8 cellular contexts compared by ENCODE assay signal in the genomic region with DNA sequence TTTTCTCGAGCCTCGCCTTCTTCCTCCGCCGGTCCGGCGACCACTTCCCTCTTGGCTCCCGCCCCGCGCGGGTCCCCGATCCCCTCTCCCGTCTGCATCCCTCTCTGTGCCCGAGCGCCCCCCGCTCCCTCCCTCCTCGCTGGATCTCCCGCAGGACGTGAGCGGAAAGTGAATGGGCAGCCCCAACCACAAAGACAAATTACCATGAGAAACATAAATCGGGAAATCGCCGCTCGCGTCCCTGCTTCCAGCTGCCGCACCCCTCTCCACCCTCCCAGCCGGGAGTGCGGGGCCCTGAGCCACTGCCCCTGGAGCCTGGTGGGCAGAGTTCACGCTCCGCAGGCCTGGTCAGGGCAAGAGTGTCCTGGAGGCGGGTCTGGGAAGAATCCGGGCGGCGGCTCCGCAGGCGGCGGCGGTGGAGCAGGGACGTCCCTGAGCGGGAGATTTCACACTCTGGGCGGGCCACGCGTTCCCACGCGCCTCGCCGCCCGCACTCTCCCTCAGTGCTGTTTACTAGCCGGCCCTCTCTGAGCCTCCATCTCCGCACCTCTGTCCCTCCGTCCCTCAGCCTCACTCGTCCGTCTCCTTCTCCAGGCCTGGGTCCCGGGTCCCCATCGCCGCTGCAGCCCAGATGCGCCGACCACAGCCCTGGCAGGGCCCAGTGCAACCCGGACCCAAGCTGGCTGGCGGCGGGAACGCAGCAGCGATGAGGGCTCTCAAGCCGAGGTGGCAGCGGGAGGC. TPM values are rescaled to one million over a fixed set of nuclear protein-coding genes. Genes with fewer than 3 reads are reported as not detected.
DNase-seq lines count a peak whose midpoint lies in the region; ATAC-seq and TF ChIP-seq lines count a peak whose summit lies in the region.

No MANE protein-coding gene starts in this region.

- peak; percentile 52 for ATAC-seq in Right ventricle myocardium inferior
- peak; percentile 33 to 42 for ATAC-seq in activated T-cell treated with anti-CD3 and anti-CD28 coated beads, Interleukin-2, amount 50 U/mL, for 4 hours
- peak in 3 of 4 donors; percentile 25 to 55 (median 52) for ATAC-seq in heart left ventricle
- ATAC-seq in GM19467 (IDR thresholded peaks at IDR 0.05; ENCODE audit: unreplicated experiment), result no peak
- ATAC-seq in GM18511 (IDR thresholded peaks at IDR 0.05; ENCODE audit: unreplicated experiment), result no peak

- H3K27ac Mint-ChIP-seq in progenitor cell of endocrine pancreas, result no peak overlapping the region

- TF ChIP-seq CTCF in heart left ventricle (IDR thresholded peaks at IDR 0.05) (no peak), progenitor cell of endocrine pancreas (IDR thresholded peaks at IDR 0.05; ENCODE audit: unreplicated experiment) (no peak)

- no peaks in the 10 kb centered on the region for H3K9me3 Mint-ChIP-seq in activated T-cell treated with anti-CD3 and anti-CD28 coated beads, Interleukin-2, amount 50 U/mL, for 4 hours
- no peaks in the 10 kb centered on the region for H3K9me3 Mint-ChIP-seq in progenitor cell of endocrine pancreas (ENCODE audit: low read depth)

- no peaks in the 10 kb centered on the region for H3K36me3 Mint-ChIP-seq in activated T-cell treated with anti-CD3 and anti-CD28 coated beads, Interleukin-2, amount 50 U/mL, for 4 hours (ENCODE audit: insufficient read depth)
- H3K36me3 Mint-ChIP-seq in progenitor cell of endocrine pancreas (ENCODE audit: insufficient read depth), result no peaks in the 10 kb centered on the region

- WGBS in heart left ventricle, 4 donors, result 1% methylated on average over 22 to 64 of the region's 64 CpGs

- intact Hi-C loops in Right ventricle myocardium inferior (cut with DNase I), result loop anchor here (5.0 to 10.0 kb wide), 3 partner anchors 44 to 1482 kb away; a partner anchor contains a TSS
- intact Hi-C loops in cardiac septum (cut with DNase I), result loop anchor here (5.0 kb wide), 2 partner anchors 49 to 231 kb away; no protein-coding TSS in a partner anchor
- intact Hi-C loops in heart left ventricle (cut with DNase I), result loop anchor here in 8 of 10 donors (2.0 to 10.0 kb wide), 8 partner anchors 84 to 528 kb away; a partner anchor contains a TSS

- H3K9me3 ChIP-seq in heart left ventricle, result no peaks in the 10 kb centered on the region

- peaks cover 18% of the 10 kb centered on the region for H3K4me1 Mint-ChIP-seq in activated T-cell treated with anti-CD3 and anti-CD28 coated beads, Interleukin-2, amount 50 U/mL, for 4 hours (ENCODE audit: low read depth)
- peaks cover 15% of the 10 kb centered on the region for H3K4me1 Mint-ChIP-seq in progenitor cell of endocrine pancreas (ENCODE audit: low read depth)

- peak overlapping the region; percentile 62 for H3K4me3 Mint-ChIP-seq in activated T-cell treated with anti-CD3 and anti-CD28 coated beads, Interleukin-2, amount 50 U/mL, for 4 hours
- peak overlapping the region; percentile 66 for H3K4me3 Mint-ChIP-seq in progenitor cell of endocrine pancreas (ENCODE audit: low read depth)

- H3K27me3 ChIP-seq in heart left ventricle, result peaks cover 0 to 65% (median 11%) of the 10 kb centered on the region in 9 donors

- peak overlapping the region; percentile 45 to 82 (median 68) for H3K4me3 ChIP-seq in heart left ventricle

- H3K27me3 Mint-ChIP-seq in activated T-cell treated with anti-CD3 and anti-CD28 coated beads, Interleukin-2, amount 50 U/mL, for 4 hours (ENCODE audit: low read depth), result peaks cover 61% of the 10 kb centered on the region
- peaks cover 68% of the 10 kb centered on the region for H3K27me3 Mint-ChIP-seq in progenitor cell of endocrine pancreas

- H3K27ac ChIP-seq in heart left ventricle, result peak overlapping the region in 10 of 12 donors; percentile 9 to 73 (median 52)

- DNase-seq in Right ventricle myocardium inferior (ENCODE audit: missing footprints), result no peak
- no peak for DNase-seq in cardiac septum (ENCODE audit: low spot score)
- DNase-seq in activated T-cell treated with anti-CD3 and anti-CD28 coated beads, Interleukin-2, amount 50 U/mL, for 4 hours, result no peak
- peak; percentile 36 to 74 (median 40) for DNase-seq in heart left ventricle
- peak; percentile 20 for DNase-seq in progenitor cell of endocrine pancreas (ENCODE audit: low spot score, unreplicated experiment)
- no peak for DNase-seq in GDM1 (lab: John Stamatoyannopoulos, UW)

- H3K4me1 ChIP-seq in heart left ventricle, result peaks cover 0 to 37% (median 28%) of the 10 kb centered on the region in 12 donors

- no peaks in the 10 kb centered on the region for H3K36me3 ChIP-seq in heart left ventricle

- no peak for TF ChIP-seq POLR2A in heart left ventricle (IDR thresholded peaks at IDR 0.05)

RNA-seq across cellular contexts. Expression of a gene that starts 0.8 kb away (rescaled TPM):
- 5.2 TPM for total RNA-seq in Right ventricle myocardium inferior
- total RNA-seq in cardiac septum, result 21.1 TPM
- not detected for total RNA-seq in activated T-cell treated with anti-CD3 and anti-CD28 coated beads, Interleukin-2, amount 50 U/mL, for 4 hours
- total RNA-seq in heart left ventricle, result 10 to 100 TPM in 3 of 9 donors, 1 to 10 TPM in 6; 2.2 to 16.7 (median 7.4) TPM
- 1 to 10 TPM; 3.2 to 5.5 TPM for polyA plus RNA-seq in heart left ventricle
- 4.2 and 5.9 TPM in 2 replicates for total RNA-seq in progenitor cell of endocrine pancreas

RNA-seq across cellular contexts. Expression of a gene that starts 40.1 kb away (rescaled TPM):
- total RNA-seq in Right ventricle myocardium inferior, result 5.7 TPM
- 8.8 TPM for total RNA-seq in cardiac septum
- 10 to 100 TPM; 29.6 to 35.3 (median 33.1) TPM for total RNA-seq in activated T-cell treated with anti-CD3 and anti-CD28 coated beads, Interleukin-2, amount 50 U/mL, for 4 hours
- 10 to 100 TPM in 2 of 9 donors, 1 to 10 TPM in 7; 3.3 to 16.3 (median 6.4) TPM for total RNA-seq in heart left ventricle
- 1 to 10 TPM; 3.7 to 7.3 TPM for polyA plus RNA-seq in heart left ventricle
- total RNA-seq in progenitor cell of endocrine pancreas, result 20.4 and 22.2 TPM in 2 replicates

Comparison
In these comparisons a context has a peak if more than half of its experiments do, and no peak if none do; other contexts are left out.
1. DNase-seq: peak in heart left ventricle (5 of 5) and progenitor cell of endocrine pancreas (single experiment); none in Right ventricle myocardium inferior (single experiment), cardiac septum (single experiment), activated T-cell treated with anti-CD3 and anti-CD28 coated beads, Interleukin-2, amount 50 U/mL, for 4 hours (single experiment) and GDM1 (single experiment).
2. ATAC-seq: peak in Right ventricle myocardium inferior (single experiment), activated T-cell treated with anti-CD3 and anti-CD28 coated beads, Interleukin-2, amount 50 U/mL, for 4 hours (2 of 2) and heart left ventricle (3 of 4); none in GM19467 (single experiment) and GM18511 (single experiment).